ENCODE assay signal across 8 cellular contexts in genomic region chr17:8152112-8152775, GRCh38. TPM values are rescaled to one million over a fixed set of nuclear protein-coding genes. Genes with fewer than 3 reads are reported as not detected.
DNase-seq lines count a peak whose midpoint lies in the region; ATAC-seq and TF ChIP-seq lines count a peak whose summit lies in the region.

Gene PER1 (minus strand): TSS chr17:8152404. CDS start chr17:8150706, 1,698 bp downstream.

- DNase-seq in CD4-positive, alpha-beta T cell: peak; percentile 56 to 88 (median 78)
- DNase-seq in NCI-H69 (lab: John Stamatoyannopoulos, UW): peak; percentile 92
- DNase-seq in activated CD4-positive, alpha-beta T cell treated with anti-CD3 and anti-CD28 coated beads, Interleukin-2, amount 50 U/mL, for 24 hours (ENCODE audit: low read depth in 1 of 2, low spot score in 1 of 2): peak; percentile 63 to 82
- DNase-seq in dermis blood vessel endothelial cell: peak; percentile 95
- DNase-seq in left lung: peak; percentile 98 to 99
- peak; percentile 87 to 95 for DNase-seq in stimulated activated CD4-positive, alpha-beta T cell treated with anti-CD3 and anti-CD28 coated beads, Interleukin-2, amount 100 ng/mL, for 24 hours

- peaks cover 0 to 36% of the 10 kb centered on the region in 2 donors for H3K36me3 ChIP-seq in left lung

- peak within 1 kb of the TSS; percentile 74 to 88 for H3K4me3 ChIP-seq in left lung

- peaks cover 31 to 75% of the 10 kb centered on the region in 2 donors for H3K4me1 ChIP-seq in left lung

- H3K4me3 Mint-ChIP-seq in CD4-positive, alpha-beta T cell: peak within 1 kb of the TSS; percentile 95

- no peaks in the 10 kb centered on the region for H3K9me3 ChIP-seq in CD4-positive, alpha-beta T cell (ENCODE audit: control insufficient read depth, low read length)
- H3K9me3 ChIP-seq in left lung: no peaks in the 10 kb centered on the region

- H3K27me3 Mint-ChIP-seq in CD4-positive, alpha-beta T cell: peaks cover 4% of the 10 kb centered on the region

- peaks cover 51% of the 10 kb centered on the region for H3K4me1 Mint-ChIP-seq in CD4-positive, alpha-beta T cell (ENCODE audit: low read depth)

- no peaks in the 10 kb centered on the region for H3K9me3 Mint-ChIP-seq in CD4-positive, alpha-beta T cell

- POLR2A ChIA-PET in CD4-positive, alpha-beta T cell (lab: Charles Lee): interaction anchor here (0.7 to 16.4 kb wide), 10 partner anchors 9 to 96 kb away, joined by 3 to 419 read pairs (median 6); partner anchors contain the start of genes BORCS6, CTC1, PFAS and TMEM107

- CTCF ChIA-PET in CD4-positive, alpha-beta T cell (lab: Charles Lee): interaction anchor here (1.0 to 2.0 kb wide), 3 partner anchors 13 to 92 kb away, joined by 3 to 6 read pairs (median 4); no protein-coding TSS in a partner anchor

- peaks cover 81% of the 10 kb centered on the region for H3K36me3 Mint-ChIP-seq in CD4-positive, alpha-beta T cell (ENCODE audit: low read depth)

- H3K27me3 ChIP-seq in CD4-positive, alpha-beta T cell (ENCODE audit: control insufficient read depth, insufficient read depth, low read length): no peaks in the 10 kb centered on the region
- no peaks in the 10 kb centered on the region for H3K27me3 ChIP-seq in left lung

- peak within 1 kb of the TSS; percentile 99 for H3K27ac ChIP-seq in CD4-positive, alpha-beta T cell (ENCODE audit: low read depth, low read length)
- peak within 1 kb of the TSS; percentile 97 to 100 for H3K27ac ChIP-seq in left lung

- intact Hi-C loops in CD4-positive, alpha-beta T cell (cut with DNase I, micrococcal nuclease): loop anchor here (10.0 kb wide), 2 partner anchors 317 to 667 kb away; partner anchors contain the start of genes KDM6B (in 1 of the 2), POLR2A (in 1 of the 2) and SLC35G6 (in 1 of the 2)
- intact Hi-C loops in left lung (cut with DNase I): no loop called here

- ATAC-seq in CD4-positive, alpha-beta T cell (ENCODE audit: poor library complexity): peak; percentile 9
- ATAC-seq in HG02798 (IDR thresholded peaks at IDR 0.05; ENCODE audit: poor library complexity, unreplicated experiment): peak; percentile 31
- ATAC-seq in left lung: peak; percentile 52
- ATAC-seq in GM19324 (IDR thresholded peaks at IDR 0.05; ENCODE audit: low FRiP score, unreplicated experiment): no peak

- TF ChIP-seq CTCF in CD4-positive, alpha-beta T cell (IDR thresholded peaks at IDR 0.05): no peak
- no peak for TF ChIP-seq CTCF in left lung (IDR thresholded peaks at IDR 0.05)

- no peak within 1 kb of the TSS for H3K27ac Mint-ChIP-seq in CD4-positive, alpha-beta T cell

RNA-seq across cellular contexts. Expression of gene PER1, which starts in this region (rescaled TPM):
- total RNA-seq in CD4-positive, alpha-beta T cell: 1,000 to 10,000 TPM; 1,723 to 1,794 TPM
- total RNA-seq in dermis blood vessel endothelial cell (7.7 and 18.7 TPM in 2 replicates), left lung (100 to 1,000 TPM; 101 to 111 TPM)

Comparison
In these comparisons a context has a peak if more than half of its experiments do, and no peak if none do; other contexts are left out.
1. RNA of gene PER1 (total RNA-seq): 1,723 to 1,794 TPM in CD4-positive, alpha-beta T cell; 101 to 111 TPM in left lung and 7.7 to 18.7 TPM in dermis blood vessel endothelial cell; every median in the first group is over 10 times any median in the second.
2. intact Hi-C loops: an anchor here in CD4-positive, alpha-beta T cell (10.0 kb wide); none called in left lung.
3. Peak in every context shown above with its lines, with median percentiles within 50 percentile points of each other: DNase-seq.